Comparison of ENCODE assay signal across 14 cellular contexts in the genomic region with DNA sequence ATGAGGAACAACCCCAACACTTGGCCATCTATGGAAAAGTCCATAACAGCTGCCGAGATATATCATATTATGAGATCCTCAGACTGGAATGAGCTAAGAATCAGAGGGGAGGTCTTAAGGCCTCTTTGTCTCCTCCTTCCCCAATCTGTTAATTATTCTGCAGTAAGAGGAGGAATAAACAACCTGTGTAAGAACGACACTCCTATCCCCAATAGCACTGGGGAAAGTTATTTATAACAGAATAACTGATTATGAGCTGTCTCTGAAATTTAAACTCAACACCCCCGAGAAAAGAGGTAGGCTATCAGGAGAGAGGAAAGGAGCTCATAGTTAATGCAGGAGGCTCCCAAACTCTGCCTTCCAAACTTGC.
DNase-seq lines count a peak whose midpoint lies in the region; ATAC-seq, FAIRE-seq and TF ChIP-seq lines count a peak whose summit lies in the region.
"Had no signal": no experiment of that assay in that cellular context is flagged by ENCODE, and none has a peak within 500 bp of the region (broad histone marks: within the 10 kb centered on the region; RNA-seq: fewer than 3 reads in every experiment).

No MANE protein-coding gene starts in this region.

- H3K4me3 Mint-ChIP-seq in activated naive CD8-positive, alpha-beta T cell: peak overlapping the region; percentile 30
- H3K4me3 Mint-ChIP-seq: H9; natural killer cell treated with Interleukin-12 subunit alpha and Interleukin-12 subunit beta and Interleukin-15 and Interleukin-18, amount 100 ng/mL, for 72 hours had no signal

- H3K9me3 ChIP-seq in neutrophil (peaks cover 4% of the 10 kb centered on the region), small intestine (ENCODE audit: control insufficient read depth, low read depth) (no peaks in the 10 kb centered on the region)
- H3K9me3 ChIP-seq: thoracic aorta had no signal

- H3K27me3 Mint-ChIP-seq in activated naive CD8-positive, alpha-beta T cell: no peaks in the 10 kb centered on the region
- H3K27me3 Mint-ChIP-seq: natural killer cell treated with Interleukin-12 subunit alpha and Interleukin-12 subunit beta and Interleukin-15 and Interleukin-18, amount 100 ng/mL, for 72 hours had no signal

- H3K36me3 Mint-ChIP-seq in activated naive CD8-positive, alpha-beta T cell: peaks cover 28% of the 10 kb centered on the region

- no peaks in the 10 kb centered on the region for H3K9me3 Mint-ChIP-seq in activated naive CD8-positive, alpha-beta T cell (ENCODE audit: low read depth)
- H3K9me3 Mint-ChIP-seq: H9; natural killer cell treated with Interleukin-12 subunit alpha and Interleukin-12 subunit beta and Interleukin-15 and Interleukin-18, amount 100 ng/mL, for 72 hours had no signal

- TF ChIP-seq CTCF in 22Rv1 (IDR thresholded peaks at IDR 0.05) (no peak), neutrophil (IDR thresholded peaks at IDR 0.05) (no peak)

- peaks cover 25% of the 10 kb centered on the region for H3K4me1 Mint-ChIP-seq in activated naive CD8-positive, alpha-beta T cell (ENCODE audit: low read depth)
- H3K4me1 Mint-ChIP-seq: H9 had no signal

- FAIRE-seq in small intestine (lab: Jason Lieb, UNC): no peak

- no peaks in the 10 kb centered on the region for H3K4me1 ChIP-seq in neutrophil (ENCODE audit: control insufficient read depth in 1 of 2, insufficient read depth in 1 of 2, low read depth in 1 of 2, low read length in 1 of 2)
- no peaks in the 10 kb centered on the region for H3K4me1 ChIP-seq in small intestine (ENCODE audit: control insufficient read depth in 2 of 2, insufficient read depth in 1 of 2, low read depth in 1 of 2, low read length in 1 of 2)

- intact Hi-C loops in head of caudate nucleus (cut with DNase I): no loop called here

- 82 to 94% (median 83%) methylated on average over 3 of the region's 3 CpGs for WGBS in small intestine, 3 donors

- ATAC-seq in GM21717 (IDR thresholded peaks at IDR 0.05; ENCODE audit: unreplicated experiment): peak; percentile 22
- ATAC-seq in HG03520 (IDR thresholded peaks at IDR 0.05; ENCODE audit: unreplicated experiment): no peak

- H3K27me3 ChIP-seq in neutrophil (no peaks in the 10 kb centered on the region), small intestine (ENCODE audit: control insufficient read depth in 2 of 2, insufficient read depth in 2 of 2, low read length in 2 of 2) (no peaks in the 10 kb centered on the region)

- peak overlapping the region; percentile 91 for H3K27ac ChIP-seq in 22Rv1
- peak overlapping the region; percentile 11 for H3K27ac ChIP-seq in neutrophil
- peak overlapping the region in 1 of 2 donors; percentile 28 for H3K27ac ChIP-seq in small intestine (ENCODE audit: low read depth in 1 of 2, low read length in 1 of 2)
- H3K27ac ChIP-seq: coronary artery had no signal

- no peak for DNase-seq in small intestine
- DNase-seq in activated naive CD4-positive, alpha-beta T cell treated with Interleukin-2 at 50 U/mL for 16 hours: no peak
- DNase-seq in head of caudate nucleus: no peak
- DNase-seq: H9, NCI-H82, Right ventricle myocardium superior had no signal

- peak overlapping the region; percentile 91 for H3K27ac Mint-ChIP-seq in activated naive CD8-positive, alpha-beta T cell
- H3K27ac Mint-ChIP-seq: H9 had no signal

- no peak overlapping the region for H3K4me3 ChIP-seq in neutrophil (ENCODE audit: low read depth in 1 of 2, low read length in 1 of 2)
- no peak overlapping the region for H3K4me3 ChIP-seq in small intestine (ENCODE audit: low read depth in 1 of 2, low read length in 2 of 2)
- H3K4me3 ChIP-seq: coronary artery, thoracic aorta had no signal

- peaks cover 98% of the 10 kb centered on the region for H3K36me3 ChIP-seq in neutrophil
- peaks cover 5 to 7% of the 10 kb centered on the region in 2 donors for H3K36me3 ChIP-seq in small intestine (ENCODE audit: control insufficient read depth in 2 of 2, insufficient read depth in 2 of 2, low read length in 2 of 2)
- H3K36me3 ChIP-seq: thoracic aorta had no signal
